ENCODE assay signal across 8 cellular contexts in genomic region chr7:124856299-124856888, GRCh38.
DNase-seq lines count a peak whose midpoint lies in the region; ATAC-seq and TF ChIP-seq lines count a peak whose summit lies in the region.

No MANE protein-coding gene starts in this region.

- no peaks in the 10 kb centered on the region for H3K9me2 ChIP-seq in neural cell (ENCODE audit: insufficient read depth, low read length)

- intact Hi-C loops in Right ventricle myocardium superior (cut with DNase I) (no loop called here), colonic mucosa (cut with DNase I) (loop anchor here (5.0 kb wide), 1 partner anchor 699 kb away; no protein-coding TSS in a partner anchor)

- H3K9ac ChIP-seq in colonic mucosa (ENCODE audit: low read depth in 2 of 2, low read length in 2 of 2), result no peak overlapping the region
- no peak overlapping the region for H3K9ac ChIP-seq in neural cell (ENCODE audit: low read length)

- no peaks in the 10 kb centered on the region for H3F3A ChIP-seq in neural cell (ENCODE audit: insufficient read depth, low read length, poor library complexity, severe bottlenecking)

- H3K4me3 ChIP-seq in right atrium auricular region (no peak overlapping the region), colonic mucosa (no peak overlapping the region), neural cell (ENCODE audit: low read length) (no peak overlapping the region)

- no peak overlapping the region for H2AFZ ChIP-seq in neural cell (ENCODE audit: low read depth, low read length)

- H3K27ac ChIP-seq in right atrium auricular region (no peak overlapping the region), colonic mucosa (no peak overlapping the region), neural cell (ENCODE audit: low read length) (no peak overlapping the region)

- no peaks in the 10 kb centered on the region for H3K4me1 ChIP-seq in right atrium auricular region
- H3K4me1 ChIP-seq in colonic mucosa, result no peaks in the 10 kb centered on the region

- H3K27me3 ChIP-seq in right atrium auricular region (no peaks in the 10 kb centered on the region), colonic mucosa (no peaks in the 10 kb centered on the region), neural cell (ENCODE audit: insufficient read depth, low read depth, low read length) (no peaks in the 10 kb centered on the region)

- ATAC-seq in Right ventricle myocardium superior (ENCODE audit: poor library complexity) (no peak), HG02943 (IDR thresholded peaks at IDR 0.05; ENCODE audit: low read depth, unreplicated experiment) (peak; percentile 82)

- H3K36me3 ChIP-seq in right atrium auricular region (peaks cover 15% of the 10 kb centered on the region), colonic mucosa (no peaks in the 10 kb centered on the region), neural cell (ENCODE audit: insufficient read depth, low read length) (no peaks in the 10 kb centered on the region)

- H4K20me1 ChIP-seq in neural cell (ENCODE audit: insufficient read depth), result no peaks in the 10 kb centered on the region

- TF ChIP-seq CTCF in right atrium auricular region (IDR thresholded peaks at IDR 0.05) (peak; percentile 51 to 69), colonic mucosa (IDR thresholded peaks at IDR 0.05) (peak; percentile 51), neural cell (IDR thresholded peaks at IDR 0.05; ENCODE audit: poor library complexity, severe bottlenecking) (peak; percentile 81)

- no peak for TF ChIP-seq EP300 in neural cell (conservative IDR thresholded peaks at IDR 0.05; ENCODE audit: poor library complexity, severe bottlenecking)

- H3K9me3 ChIP-seq in right atrium auricular region, result no peaks in the 10 kb centered on the region
- H3K9me3 ChIP-seq in colonic mucosa, result no peaks in the 10 kb centered on the region
- H3K9me3 ChIP-seq in neural cell (ENCODE audit: low read length), result no peaks in the 10 kb centered on the region

- TF ChIP-seq RAD21 in neural cell (conservative IDR thresholded peaks at IDR 0.05), result peak; percentile 80

- no peak for DNase-seq in right atrium auricular region (ENCODE audit: low spot score)
- DNase-seq in Right ventricle myocardium superior, result no peak
- peak; percentile 64 for DNase-seq in NCI-H526 treated with DMSO at 0.1 percent for 48 hours (lab: John Stamatoyannopoulos, UW)
- DNase-seq in colonic mucosa, result no peak
- DNase-seq in nucleus accumbens (lab: John Stamatoyannopoulos, UW), result no peak
- DNase-seq in HuH-7.5 (ENCODE audit: low spot score), result no peak

- no peak overlapping the region for H3K4me2 ChIP-seq in neural cell (ENCODE audit: low read length)

- no peaks in the 10 kb centered on the region for H3K79me2 ChIP-seq in neural cell (replicated peaks; ENCODE audit: insufficient read depth, low read length)

TF ChIP-seq in neural cell, 6 proteins besides CTCF, POLR2A, EP300 and RAD21:
- TF ChIP-seq REST (IDR thresholded peaks at IDR 0.05; ENCODE audit: borderline replicate concordance), result no peak
- TF ChIP-seq SMC3 (conservative IDR thresholded peaks at IDR 0.05; ENCODE audit: poor library complexity), result peak; percentile 80
